Comparison of ENCODE assay signal across 8 cellular contexts in genomic region chr19:3075605-3076431, GRCh38. TPM values are rescaled to one million over a fixed set of nuclear protein-coding genes. Genes with fewer than 3 reads are reported as not detected.
DNase-seq lines count a peak whose midpoint lies in the region; ATAC-seq and TF ChIP-seq lines count a peak whose summit lies in the region.

No MANE protein-coding gene starts in this region.

- H3K9me2 ChIP-seq in SU-DHL-6 (replicated peaks; ENCODE audit: insufficient read depth, low read length): no peaks in the 10 kb centered on the region

- H3K4me1 ChIP-seq in adrenal gland (replicated peaks in 1 of 2): no peaks in the 10 kb centered on the region

- no peak overlapping the region for H3K4me2 ChIP-seq in SU-DHL-6 (ENCODE audit: low read depth, low read length, poor library complexity, severe bottlenecking)

- H3K9ac ChIP-seq in SU-DHL-6 (ENCODE audit: low read length): no peak overlapping the region

- TF ChIP-seq POLR2A in adrenal gland (IDR thresholded peaks at IDR 0.05): no peak

- no peak overlapping the region for H3K4me3 ChIP-seq in SU-DHL-6 (ENCODE audit: insufficient read depth, low read length, poor library complexity, severe bottlenecking)
- H3K4me3 ChIP-seq in adrenal gland: no peak overlapping the region

- intact Hi-C loops in adrenal gland (cut with DNase I): loop anchor here (10.0 kb wide), 3 partner anchors 49 to 121 kb away; no protein-coding TSS in a partner anchor

- H3K27ac ChIP-seq in SU-DHL-6 (ENCODE audit: low read depth, low read length): no peak overlapping the region
- H3K27ac ChIP-seq in adrenal gland: peak overlapping the region in 1 of 5 donors; percentile 13

- H3K79me2 ChIP-seq in SU-DHL-6 (ENCODE audit: insufficient read depth, low read length): no peaks in the 10 kb centered on the region

- no peaks in the 10 kb centered on the region for H4K20me1 ChIP-seq in SU-DHL-6 (ENCODE audit: low read depth, low read length)

- no peaks in the 10 kb centered on the region for H3K36me3 ChIP-seq in SU-DHL-6 (ENCODE audit: low read length)
- no peaks in the 10 kb centered on the region for H3K36me3 ChIP-seq in adrenal gland (replicated peaks in 1 of 2)

- H3F3A ChIP-seq in SU-DHL-6 (ENCODE audit: insufficient read depth): no peaks in the 10 kb centered on the region

- TF ChIP-seq CTCF in SU-DHL-6 (IDR thresholded peaks at IDR 0.05; ENCODE audit: insufficient read depth, low read length, poor library complexity, severe bottlenecking) (peak; percentile 75), adrenal gland (IDR thresholded peaks at IDR 0.05) (peak; percentile 82 to 93 (median 91))

- DNase-seq in CD1c-positive myeloid dendritic cell (ENCODE audit: extremely low spot score): peak; percentile 81
- peak; percentile 39 for DNase-seq in HT-29 (ENCODE audit: low spot score)
- DNase-seq in adrenal gland: peak in 5 of 7 donors; percentile 45 to 74 (median 66)
- peak; percentile 84 for DNase-seq in iPS-NIHi7 (ENCODE audit: extremely low spot score)
- peak; percentile 84 to 88 for DNase-seq in stimulated activated CD4-positive, alpha-beta T cell treated with anti-CD3 and anti-CD28 coated beads, Interleukin-2, amount 100 ng/mL, for 24 hours
- DNase-seq in NCI-H1048 (lab: John Stamatoyannopoulos, UW): no peak

- no peaks in the 10 kb centered on the region for H3K27me3 ChIP-seq in SU-DHL-6 (ENCODE audit: low read length)
- H3K27me3 ChIP-seq in adrenal gland: no peaks in the 10 kb centered on the region

- no peak overlapping the region for H2AFZ ChIP-seq in SU-DHL-6 (ENCODE audit: low read depth, low read length, severe bottlenecking)

- H3K9me3 ChIP-seq in SU-DHL-6 (ENCODE audit: insufficient read depth, low read length) (no peaks in the 10 kb centered on the region), adrenal gland (replicated peaks in 1 of 3) (no peaks in the 10 kb centered on the region)

- WGBS in adrenal gland, 4 donors: 8 to 10% (median 9%) methylated on average over 28 to 41 of the region's 41 CpGs

- ATAC-seq in GM21423 (IDR thresholded peaks at IDR 0.05; ENCODE audit: unreplicated experiment): no peak

RNA-seq across cellular contexts. Expression of gene TLE5, which starts 13.5 kb away (rescaled TPM):
- 356 and 359 TPM in 2 replicates for total RNA-seq in HT-29 (2014; rRNA removed; shearing (Covaris generic))
- 100 to 1,000 TPM; 428 to 968 (median 670) TPM for total RNA-seq in adrenal gland
- 1,000 to 10,000 TPM in 2 of 3 donors, 100 to 1,000 TPM in 1; 237 to 2,300 (median 1,557) TPM for polyA plus RNA-seq in adrenal gland

RNA-seq across cellular contexts. Expression of gene GNA11, which starts 18.3 kb away (rescaled TPM):
- 54.1 and 68.2 TPM in 2 replicates for total RNA-seq in HT-29 (2014; rRNA removed; shearing (Covaris generic))
- 10 to 100 TPM; 53.1 to 84.3 (median 64.4) TPM for total RNA-seq in adrenal gland
- polyA plus RNA-seq in adrenal gland: 10 to 100 TPM; 20.6 to 38.3 (median 35.6) TPM

RNA-seq across cellular contexts. Expression of gene TLE2, which starts 46.7 kb away (rescaled TPM):
- 0.08 and 1.1 TPM in 2 replicates for total RNA-seq in HT-29 (2014; rRNA removed; shearing (Covaris generic))
- 100 to 1,000 TPM in 1 of 8 donors, 10 to 100 TPM in 7; 28.0 to 104 (median 57.2) TPM for total RNA-seq in adrenal gland
- 100 to 1,000 TPM in 1 of 3 donors, 10 to 100 TPM in 1, 1 to 10 TPM in 1; 8.4 to 106 (median 70.3) TPM for polyA plus RNA-seq in adrenal gland

Comparison
In these comparisons a context has a peak if more than half of its experiments do, and no peak if none do; other contexts are left out.
1. RNA of gene TLE2, which starts 46.7 kb away (total RNA-seq): 28.0 to 104 TPM in adrenal gland; 0.08 to 1.1 TPM in HT-29; every median in the first group is over 10 times any median in the second.